22 cellular contexts compared by ENCODE assay signal in the genomic region with DNA sequence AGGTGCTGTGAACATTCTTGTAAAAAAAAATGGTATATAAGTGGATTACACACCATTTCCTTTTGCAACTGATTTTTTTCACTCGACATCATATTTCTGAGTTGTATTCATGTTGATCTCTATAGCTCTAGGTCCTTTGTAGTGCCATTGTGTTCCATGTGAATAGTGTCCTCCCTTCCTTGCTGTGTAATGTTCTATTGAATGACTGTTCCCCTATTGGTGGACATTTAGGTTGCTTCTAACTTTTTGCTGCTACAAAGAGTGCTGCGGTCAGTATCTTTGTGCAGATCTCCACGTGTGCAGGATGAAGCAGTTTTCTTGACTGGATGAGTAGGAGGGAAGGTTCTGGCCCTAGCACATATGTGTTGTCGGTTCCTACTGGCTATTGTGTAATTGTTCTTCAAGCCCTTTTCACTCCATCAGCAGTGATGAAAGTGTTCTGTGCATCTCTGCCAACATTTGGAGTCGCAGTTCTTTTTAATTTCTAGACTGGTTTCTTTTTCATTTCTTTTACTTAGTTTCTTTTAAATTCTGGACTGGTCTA. TPM values are rescaled to one million over a fixed set of nuclear protein-coding genes. Genes with fewer than 3 reads are reported as not detected.
DNase-seq lines count a peak whose midpoint lies in the region; ATAC-seq and TF ChIP-seq lines count a peak whose summit lies in the region.
"Had no signal": no experiment of that assay in that cellular context is flagged by ENCODE, and none has a peak within 500 bp of the region (broad histone marks: within the 10 kb centered on the region; RNA-seq: fewer than 3 reads in every experiment).

No MANE protein-coding gene starts in this region.

- no peaks in the 10 kb centered on the region for H4K20me1 ChIP-seq in fibroblast of lung (ENCODE audit: control insufficient read depth, extremely low read depth, insufficient read depth, low read length)

- H3K27me3 ChIP-seq in right atrium auricular region (no peaks in the 10 kb centered on the region), fibroblast of lung (ENCODE audit: control insufficient read depth, insufficient read depth, low read length) (no peaks in the 10 kb centered on the region), uterus (no peaks in the 10 kb centered on the region)
- H3K27me3 ChIP-seq: upper lobe of right lung had no signal

- H3K4me2 ChIP-seq in fibroblast of lung (ENCODE audit: extremely low read depth, insufficient read depth, low read length), result no peak overlapping the region

- H3K9me3 ChIP-seq in right atrium auricular region, result no peaks in the 10 kb centered on the region
- no peaks in the 10 kb centered on the region for H3K9me3 ChIP-seq in fibroblast of lung (ENCODE audit: control insufficient read depth, insufficient read depth, low read depth, low read length)
- H3K9me3 ChIP-seq in uterus, result no peaks in the 10 kb centered on the region
- H3K9me3 ChIP-seq: spleen, upper lobe of right lung had no signal

- H3K27ac ChIP-seq in right atrium auricular region, result no peak overlapping the region
- no peak overlapping the region for H3K27ac ChIP-seq in fibroblast of lung (ENCODE audit: insufficient read depth, low read length)
- H3K27ac ChIP-seq in uterus, result no peak overlapping the region
- H3K27ac ChIP-seq: 22Rv1, spleen, upper lobe of right lung had no signal

- H3K4me1 ChIP-seq in right atrium auricular region (peaks cover 0 to 66% of the 10 kb centered on the region in 2 donors), fibroblast of lung (ENCODE audit: control insufficient read depth, extremely low read depth, insufficient read depth, low read length) (peaks cover 9% of the 10 kb centered on the region), uterus (no peaks in the 10 kb centered on the region)
- H3K4me1 ChIP-seq: upper lobe of right lung had no signal

- TF ChIP-seq CTCF in right atrium auricular region (IDR thresholded peaks at IDR 0.05), result no peak
- TF ChIP-seq CTCF in fibroblast of lung (conservative IDR thresholded peaks at IDR 0.05 in 1 of 2, IDR thresholded peaks at IDR 0.05 in 1 of 2; ENCODE audit: low read depth in 1 of 2, low read length in 2 of 2), result no peak
- no peak for TF ChIP-seq CTCF in uterus (IDR thresholded peaks at IDR 0.05)

- no peaks in the 10 kb centered on the region for H3K79me2 ChIP-seq in fibroblast of lung (ENCODE audit: control insufficient read depth, insufficient read depth, low read length)

- intact Hi-C loops in Right ventricle myocardium inferior (cut with DNase I) (no loop called here), uterus (cut with DNase I; ENCODE audit: low total_unique reads) (no loop called here)

- no peak for DNase-seq in Right ventricle myocardium inferior (ENCODE audit: missing footprints)
- DNase-seq in right atrium auricular region (ENCODE audit: low spot score), result no peak
- DNase-seq in fibroblast of lung (ENCODE audit: low read depth in 2 of 2), result peak; percentile 55 to 58
- peak; percentile 41 for DNase-seq in iris pigment epithelial cell (ENCODE audit: low read depth)
- peak; percentile 42 to 58 for DNase-seq in uterus
- DNase-seq in occipital lobe (lab: John Stamatoyannopoulos, UW), result no peak
- DNase-seq in activated CD4-positive, alpha-beta T cell treated with anti-CD3 and anti-CD28 coated beads, Interleukin-2, amount 50 U/mL, for 1 hour, result no peak
- DNase-seq: activated CD4-positive, alpha-beta T cell treated with anti-CD3 and anti-CD28 coated beads for 1 hour; activated CD8-positive, alpha-beta memory T cell treated with anti-CD3 and anti-CD28 coated beads for 24 hours; activated naive CD4-positive, alpha-beta T cell treated with anti-CD3 and anti-CD28 coated beads, Interleukin-2, amount 50 U/mL, for 16 hours; activated T-cell treated with anti-CD3 and anti-CD28 coated beads, Interleukin-2, amount 50 U/mL, for 4 hours; Calu3; foreskin melanocyte; KBM-7; NCI-H187; NCI-H2227 treated with DMSO at 0.1 percent for 48 hours; NCI-H748 treated with DMSO at 0.1 percent for 48 hours; upper lobe of right lung had no signal

- no peak overlapping the region for H3K9ac ChIP-seq in fibroblast of lung (ENCODE audit: insufficient read depth, low read length)

- H3K36me3 ChIP-seq in right atrium auricular region (no peaks in the 10 kb centered on the region), fibroblast of lung (ENCODE audit: control insufficient read depth, insufficient read depth, low read length) (no peaks in the 10 kb centered on the region), uterus (no peaks in the 10 kb centered on the region)
- H3K36me3 ChIP-seq: spleen, upper lobe of right lung had no signal

- ATAC-seq in Right ventricle myocardium inferior (peak; percentile 56), GM18858 (IDR thresholded peaks at IDR 0.05; ENCODE audit: unreplicated experiment) (no peak)
- ATAC-seq: activated T-cell treated with anti-CD3 and anti-CD28 coated beads, Interleukin-2, amount 50 U/mL, for 4 hours; upper lobe of right lung had no signal

- H2AFZ ChIP-seq in fibroblast of lung (ENCODE audit: low read length), result no peak overlapping the region

- H3K4me3 ChIP-seq in right atrium auricular region (no peak overlapping the region), fibroblast of lung (replicated peaks in 1 of 4; ENCODE audit: control extremely low read depth in 1 of 4, insufficient read depth in 1 of 4, low read depth in 3 of 4, low read length in 4 of 4) (no peak overlapping the region), uterus (no peak overlapping the region)
- H3K4me3 ChIP-seq: coronary artery, spleen, upper lobe of right lung had no signal

- TF ChIP-seq POLR2A in uterus (IDR thresholded peaks at IDR 0.05), result no peak

RNA-seq across cellular contexts. Expression of gene DAB2IP, which starts 20.2 kb away (rescaled TPM):
- total RNA-seq in Right ventricle myocardium inferior (53.0 TPM), right atrium auricular region (10 to 100 TPM; 38.0 to 47.0 TPM), fibroblast of lung (5.6 and 16.5 TPM in 2 replicates), uterus (100 to 1,000 TPM in 1 of 4 donors, 10 to 100 TPM in 3; 22.0 to 139 (median 31.6) TPM), occipital lobe (11.9 TPM)
- 13.4 and 14.6 TPM in 2 replicates for polyA plus RNA-seq in fibroblast of lung
- polyA plus RNA-seq in fibroblast of lung (2012), result 16.8 and 21.4 TPM in 2 replicates
- 52.2 and 67.8 TPM in 2 replicates for polyA minus RNA-seq in fibroblast of lung (ENCODE audit: low replicate concordance)

Comparison
In these comparisons a context has a peak if more than half of its experiments do, and no peak if none do; other contexts are left out.
1. DNase-seq: peak in fibroblast of lung (2 of 2), iris pigment epithelial cell (single experiment) and uterus (2 of 2); none in Right ventricle myocardium inferior (single experiment), right atrium auricular region (single experiment), occipital lobe (single experiment) and activated CD4-positive, alpha-beta T cell treated with anti-CD3 and anti-CD28 coated beads, Interleukin-2, amount 50 U/mL, for 1 hour (single experiment).